28 cellular contexts compared by ENCODE assay signal in the genomic region with DNA sequence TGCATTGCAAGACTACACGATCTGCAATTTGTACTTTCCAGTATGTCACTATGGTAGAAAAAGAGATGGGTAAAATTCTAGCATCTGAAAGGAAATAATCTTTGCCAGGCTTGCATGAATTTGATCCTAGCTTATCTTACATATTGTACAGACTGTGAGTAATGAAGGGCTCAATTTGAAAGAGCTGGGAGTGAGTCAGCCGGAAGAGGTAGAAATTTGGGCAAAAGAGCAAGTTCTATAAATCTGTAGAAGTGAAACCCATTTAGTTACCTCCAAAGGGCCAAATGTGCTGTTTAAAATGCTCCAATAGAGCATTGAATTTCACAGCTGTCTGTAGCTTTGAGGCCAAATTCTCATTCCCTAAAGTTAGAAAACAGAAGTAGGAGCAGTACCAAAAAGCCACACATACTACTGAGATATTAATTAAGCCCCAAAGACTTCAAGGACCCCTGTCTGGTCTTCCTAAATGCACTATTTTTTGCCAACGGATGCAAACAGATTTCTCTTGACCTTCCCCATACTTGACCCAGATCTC.
DNase-seq lines count a peak whose midpoint lies in the region; ATAC-seq and TF ChIP-seq lines count a peak whose summit lies in the region.
"Had no signal": no experiment of that assay in that cellular context is flagged by ENCODE, and none has a peak within 500 bp of the region (broad histone marks: within the 10 kb centered on the region; RNA-seq: fewer than 3 reads in every experiment).

No MANE protein-coding gene starts in this region.

- H3K27ac ChIP-seq in osteoblast (ENCODE audit: low read depth, low read length) = no peak overlapping the region
- H3K27ac ChIP-seq: A549, dorsolateral prefrontal cortex, hepatocyte, left lung, tibial artery had no signal

- no peak overlapping the region for H2AFZ ChIP-seq in osteoblast (ENCODE audit: low read length)
- H2AFZ ChIP-seq: hepatocyte had no signal

- H3K79me2 ChIP-seq in osteoblast (ENCODE audit: insufficient read depth, low read length) = no peaks in the 10 kb centered on the region
- H3K79me2 ChIP-seq: hepatocyte had no signal

- DNase-seq in Right ventricle myocardium inferior (ENCODE audit: missing footprints) (no peak), cardiac septum (ENCODE audit: low spot score) (no peak), fibroblast of pulmonary artery (ENCODE audit: low read depth) (peak; percentile 63), osteoblast (ENCODE audit: insufficient read length, low spot score, missing footprints) (peak; percentile 19), superior temporal gyrus (ENCODE audit: extremely low spot score) (no peak), mucosa of descending colon (no peak)
- DNase-seq: activated CD4-positive, CD25-positive, alpha-beta regulatory T cell; activated CD8-positive, alpha-beta T cell treated with anti-CD3 and anti-CD28 coated beads for 36 hours; activated naive CD4-positive, alpha-beta T cell; BE2C; dorsolateral prefrontal cortex; EL; GOT3; immature natural killer cell; IMR-90; left lung; NCI-H1417; NCI-H2107; NCI-H510A treated with DMSO at 0.1 percent for 48 hours; stimulated activated CD4-positive, alpha-beta T cell treated with anti-CD3 and anti-CD28 coated beads, Interleukin-2, amount 100 ng/mL, for 48 hours; stimulated activated naive CD4-positive, alpha-beta T cell; SW 1271; tibial artery had no signal

- intact Hi-C loops in Right ventricle myocardium inferior (cut with DNase I) = no loop called here
- intact Hi-C loops in cardiac septum (cut with DNase I) = no loop called here
- intact Hi-C loops in mucosa of descending colon (cut with DNase I, micrococcal nuclease) = no loop called here

- ATAC-seq in Right ventricle myocardium inferior (peak; percentile 37), mucosa of descending colon (no peak), HG03354 (IDR thresholded peaks at IDR 0.05; ENCODE audit: poor library complexity, severe bottlenecking, unreplicated experiment) (no peak), GM18519 (IDR thresholded peaks at IDR 0.05; ENCODE audit: low FRiP score, unreplicated experiment) (no peak)
- ATAC-seq: A549; activated CD8-positive, alpha-beta T cell treated with anti-CD3 and anti-CD28 coated beads for 36 hours; left lung had no signal

- H3K4me3 ChIP-seq in fibroblast of pulmonary artery (replicated peaks; ENCODE audit: low read depth, low read length) (peak overlapping the region; percentile 19), osteoblast (ENCODE audit: insufficient read depth, low read length) (no peak overlapping the region), mucosa of descending colon (no peak overlapping the region)
- H3K4me3 ChIP-seq: A549, adrenal gland, dorsolateral prefrontal cortex, hepatocyte, left lung, tibial artery had no signal

- H3K9me3 ChIP-seq in osteoblast (ENCODE audit: low read depth, low read length) (no peaks in the 10 kb centered on the region), mucosa of descending colon (no peaks in the 10 kb centered on the region)
- H3K9me3 ChIP-seq: A549, adrenal gland, BE2C, left lung, tibial artery had no signal

- H4K20me1 ChIP-seq in osteoblast (ENCODE audit: insufficient read depth, low read length) = no peaks in the 10 kb centered on the region

- H3K4me1 ChIP-seq in osteoblast (ENCODE audit: insufficient read depth, low read length) (no peaks in the 10 kb centered on the region), mucosa of descending colon (ENCODE audit: low read depth) (no peaks in the 10 kb centered on the region)
- H3K4me1 ChIP-seq: A549, BE2C, left lung, tibial artery had no signal

- no peaks in the 10 kb centered on the region for H3K27me3 ChIP-seq in osteoblast (ENCODE audit: insufficient read depth, low read length)
- H3K27me3 ChIP-seq: adrenal gland, BE2C, dorsolateral prefrontal cortex, hepatocyte, left lung, tibial artery had no signal

- H3K4me2 ChIP-seq in osteoblast (ENCODE audit: insufficient read depth, low read length) = no peak overlapping the region
- H3K4me2 ChIP-seq: A549, hepatocyte had no signal

- H3K36me3 ChIP-seq in osteoblast (ENCODE audit: insufficient read depth, low read length) = no peaks in the 10 kb centered on the region
- no peaks in the 10 kb centered on the region for H3K36me3 ChIP-seq in mucosa of descending colon (ENCODE audit: low read depth)
- H3K36me3 ChIP-seq: adrenal gland, BE2C, left lung, tibial artery had no signal

- TF ChIP-seq CTCF in fibroblast of pulmonary artery (IDR thresholded peaks at IDR 0.05; ENCODE audit: low read length, missing control alignments) = no peak
- no peak for TF ChIP-seq CTCF in osteoblast (IDR thresholded peaks at IDR 0.05; ENCODE audit: extremely low read depth, low read depth, low read length)
- TF ChIP-seq CTCF in mucosa of descending colon (IDR thresholded peaks at IDR 0.05) = no peak

Comparison
In these comparisons a context has a peak if more than half of its experiments do, and no peak if none do; other contexts are left out.
1. DNase-seq: peak in fibroblast of pulmonary artery (single experiment) and osteoblast (single experiment); none in Right ventricle myocardium inferior (single experiment), cardiac septum (single experiment), superior temporal gyrus (single experiment) and mucosa of descending colon (0 of 3).